In genomic region chr3:143973352-143974021, GRCh38 we compare ENCODE assay signal across 8 cellular contexts. TPM values are rescaled to one million over a fixed set of nuclear protein-coding genes. Genes with fewer than 3 reads are reported as not detected.
DNase-seq lines count a peak whose midpoint lies in the region; ATAC-seq and TF ChIP-seq lines count a peak whose summit lies in the region.

No MANE protein-coding gene starts in this region.

- TF ChIP-seq CTCF in BE2C (IDR thresholded peaks at IDR 0.05; ENCODE audit: low read depth, low read length) (no peak), GM20000 (IDR thresholded peaks at IDR 0.05; ENCODE audit: extremely low read depth, missing control alignments) (no peak), nephron progenitor cell (IDR thresholded peaks at IDR 0.05) (no peak)

- no peak for ATAC-seq in HG03175 (IDR thresholded peaks at IDR 0.05; ENCODE audit: unreplicated experiment)
- no peak for ATAC-seq in GM21447 (IDR thresholded peaks at IDR 0.05; ENCODE audit: unreplicated experiment)
- no peak for ATAC-seq in GM21737 (IDR thresholded peaks at IDR 0.05; ENCODE audit: unreplicated experiment)

- H3K9me3 ChIP-seq in BE2C (no peaks in the 10 kb centered on the region), esophagus (ENCODE audit: control insufficient read depth in 2 of 2, insufficient read depth in 1 of 2, low read depth in 1 of 2, low read length in 1 of 2) (no peaks in the 10 kb centered on the region)

- no peaks in the 10 kb centered on the region for H3K4me1 ChIP-seq in BE2C
- H3K4me1 ChIP-seq in esophagus (ENCODE audit: control insufficient read depth in 2 of 2, insufficient read depth in 2 of 2, low read length in 1 of 2), result no peaks in the 10 kb centered on the region

- DNase-seq in BE2C (no peak), GM20000 (ENCODE audit: low spot score) (peak; percentile 8), SK-MEL-5 (ENCODE audit: low read depth, low spot score) (peak; percentile 44), nephron progenitor cell (no peak)

- 2% methylated on average over 24 of the region's 24 CpGs for WGBS in esophagus, 2 donors

- peaks cover 44% of the 10 kb centered on the region for H3K27me3 ChIP-seq in BE2C
- no peaks in the 10 kb centered on the region for H3K27me3 ChIP-seq in esophagus (ENCODE audit: control insufficient read depth in 1 of 2, insufficient read depth in 2 of 2, low read length in 2 of 2)

- H3K27ac ChIP-seq in esophagus (ENCODE audit: low read depth in 2 of 2, low read length in 1 of 2), result peak overlapping the region; percentile 99 to 100

- peak overlapping the region; percentile 72 for H3K4me3 ChIP-seq in BE2C (ENCODE audit: low read depth, low read length)
- peak overlapping the region; percentile 93 to 99 for H3K4me3 ChIP-seq in esophagus (ENCODE audit: low read depth in 1 of 2, low read length in 2 of 2)

- H3K36me3 ChIP-seq in BE2C (no peaks in the 10 kb centered on the region), esophagus (ENCODE audit: control insufficient read depth in 2 of 2, insufficient read depth in 2 of 2, low read length in 1 of 2) (peaks cover 0 to 2% of the 10 kb centered on the region in 2 donors)

- H3K4me1 Mint-ChIP-seq in nephron progenitor cell, result peaks cover 52% of the 10 kb centered on the region

- no peaks in the 10 kb centered on the region for H3K9me3 Mint-ChIP-seq in nephron progenitor cell

- peak overlapping the region; percentile 96 for H3K4me3 Mint-ChIP-seq in nephron progenitor cell

- peaks cover 9% of the 10 kb centered on the region for H3K27me3 Mint-ChIP-seq in nephron progenitor cell (ENCODE audit: low read depth, poor library complexity)

- peaks cover 5% of the 10 kb centered on the region for H3K36me3 Mint-ChIP-seq in nephron progenitor cell (ENCODE audit: low read depth)

- peak overlapping the region; percentile 96 for H3K27ac Mint-ChIP-seq in nephron progenitor cell

- in situ Hi-C loops in SK-MEL-5 (cut with HindIII; ENCODE audit: low pct_unique_long_range_greater_than_20kb, low sequenced_read_pairs), result no loop called here

RNA-seq across cellular contexts. Expression of gene DIPK2A, which starts 1.9 kb away (rescaled TPM):
- 0.42 TPM for polyA plus RNA-seq in BE2C (2012; ENCODE audit: insufficient read depth, insufficient read length, low read depth)
- 11.5 and 15.2 TPM in 2 replicates for total RNA-seq in SK-MEL-5 (2014; rRNA removed; shearing (Covaris generic))
- polyA plus RNA-seq in SK-MEL-5 (2015; cell fraction: cytosol; rRNA removed), result 11.1 and 12.9 TPM in 2 replicates
- polyA plus RNA-seq in SK-MEL-5 (2015; cell fraction: nucleus; rRNA removed), result 4.1 and 17.9 TPM in 2 replicates
- polyA plus RNA-seq in esophagus, result 1 to 10 TPM; 8.5 to 8.7 TPM

Comparison
In these comparisons a context has a peak if more than half of its experiments do, and no peak if none do; other contexts are left out.
1. DNase-seq: peak in GM20000 (single experiment) and SK-MEL-5 (single experiment); none in BE2C (single experiment) and nephron progenitor cell (single experiment).